Comparison of ENCODE assay signal across 13 cellular contexts in the genomic region with DNA sequence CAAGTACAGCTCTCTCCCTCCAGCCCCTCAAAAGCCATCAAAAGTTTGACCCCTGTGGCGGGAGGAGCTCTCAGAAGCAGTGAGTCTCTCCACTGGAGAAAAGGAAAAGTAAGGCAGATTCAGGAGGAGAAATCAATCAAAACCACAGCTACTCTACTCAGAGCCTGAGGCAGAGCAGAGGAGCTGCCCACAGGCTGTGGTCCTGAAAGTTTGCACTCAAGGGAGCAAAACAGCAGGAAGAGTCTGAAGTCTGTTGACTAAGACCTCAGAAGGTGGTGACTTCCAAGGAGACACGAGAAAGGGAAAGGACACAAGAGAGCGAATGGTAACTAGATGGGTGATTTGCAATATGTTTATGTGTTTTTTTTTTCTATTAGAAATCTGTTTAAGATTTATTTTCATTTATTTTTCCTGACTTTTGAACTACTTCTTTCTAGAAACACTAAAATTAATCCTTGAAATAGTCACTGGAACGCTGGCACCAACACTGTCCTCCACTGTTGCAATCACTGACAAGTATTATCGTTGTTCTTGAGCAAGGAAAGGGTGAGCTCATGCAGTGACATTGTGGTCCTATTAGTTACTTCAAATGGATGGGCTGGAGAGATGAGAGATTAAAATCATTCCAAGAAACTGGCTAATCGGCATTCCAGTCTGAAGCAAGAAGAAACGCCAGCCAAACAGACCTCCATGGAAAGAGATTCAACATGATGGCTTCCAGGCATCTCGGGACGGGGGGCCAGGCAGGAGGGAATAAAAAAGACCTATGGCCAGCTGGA. TPM values are rescaled to one million over a fixed set of nuclear protein-coding genes. Genes with fewer than 3 reads are reported as not detected.
DNase-seq lines count a peak whose midpoint lies in the region; ATAC-seq and TF ChIP-seq lines count a peak whose summit lies in the region.
"Had no signal": no experiment of that assay in that cellular context is flagged by ENCODE, and none has a peak within 500 bp of the region (broad histone marks: within the 10 kb centered on the region; RNA-seq: fewer than 3 reads in every experiment).

No MANE protein-coding gene starts in this region.

- H3K4me1 ChIP-seq in neural progenitor cell (no peaks in the 10 kb centered on the region), lower lobe of right lung (no peaks in the 10 kb centered on the region)

- H2AFZ ChIP-seq in neural progenitor cell (replicated peaks): no peak overlapping the region

- H3K27ac Mint-ChIP-seq in WTC11 (no peak overlapping the region), neural progenitor cell (no peak overlapping the region)
- H3K27ac Mint-ChIP-seq: activated CD4-positive, alpha-beta memory T cell treated with anti-CD3 and anti-CD28 coated beads, Interleukin-2, amount 10 ng/mL, durations not matched to agents 7 days and 5 days had no signal

- peak; percentile 9 for DNase-seq in ELF-1 (ENCODE audit: low read depth, low spot score)
- DNase-seq in WTC11 (ENCODE audit: low spot score): peak; percentile 26
- DNase-seq in foreskin fibroblast: peak; percentile 24 to 63
- peak; percentile 54 for DNase-seq in neural progenitor cell (ENCODE audit: low spot score)
- DNase-seq in lower lobe of right lung: no peak
- no peak for DNase-seq in head of caudate nucleus
- DNase-seq: activated CD4-positive, alpha-beta memory T cell treated with anti-CD3 and anti-CD28 coated beads, Interleukin-2, amount 10 ng/mL, durations not matched to agents 7 days and 5 days; activated effector memory CD4-positive, alpha-beta T cell treated with anti-CD3 and anti-CD28 coated beads, Interleukin-2, amount 50 U/mL, for 16 hours; cerebellar nuclear complex; T-helper 9 cell had no signal

- no peak overlapping the region for H3K4me2 ChIP-seq in neural progenitor cell

- intact Hi-C loops in lower lobe of right lung (cut with DNase I) (no loop called here), head of caudate nucleus (cut with DNase I) (no loop called here)

- H3K9me3 ChIP-seq in neural progenitor cell (ENCODE audit: low read depth) (peaks cover under 1% of the 10 kb centered on the region), lower lobe of right lung (peaks cover 2% of the 10 kb centered on the region)

- no peaks in the 10 kb centered on the region for H4K20me1 ChIP-seq in neural progenitor cell (ENCODE audit: low read depth)

- H3K9ac ChIP-seq in neural progenitor cell: no peak overlapping the region

- H3K36me3 ChIP-seq in neural progenitor cell: no peaks in the 10 kb centered on the region
- H3K36me3 ChIP-seq in lower lobe of right lung: no peaks in the 10 kb centered on the region

- peak; percentile 87 for ATAC-seq in WTC11
- no peak for ATAC-seq in lower lobe of right lung
- no peak for ATAC-seq in HG02973 (IDR thresholded peaks at IDR 0.05; ENCODE audit: unreplicated experiment)
- no peak for ATAC-seq in GM18870 (IDR thresholded peaks at IDR 0.05; ENCODE audit: unreplicated experiment)

- no peak overlapping the region for H3K4me3 Mint-ChIP-seq in WTC11
- no peak overlapping the region for H3K4me3 Mint-ChIP-seq in neural progenitor cell
- H3K4me3 Mint-ChIP-seq: activated CD4-positive, alpha-beta memory T cell treated with anti-CD3 and anti-CD28 coated beads, Interleukin-2, amount 10 ng/mL, durations not matched to agents 7 days and 5 days had no signal

- H3K27me3 Mint-ChIP-seq in WTC11 (ENCODE audit: low read depth) (no peaks in the 10 kb centered on the region), neural progenitor cell (ENCODE audit: insufficient read depth, low read depth) (no peaks in the 10 kb centered on the region)
- H3K27me3 Mint-ChIP-seq: activated CD4-positive, alpha-beta memory T cell treated with anti-CD3 and anti-CD28 coated beads, Interleukin-2, amount 10 ng/mL, durations not matched to agents 7 days and 5 days had no signal

- no peaks in the 10 kb centered on the region for H3K79me2 ChIP-seq in neural progenitor cell (ENCODE audit: low read depth)

- H3K4me1 Mint-ChIP-seq in WTC11 (no peaks in the 10 kb centered on the region), neural progenitor cell (no peaks in the 10 kb centered on the region)
- H3K4me1 Mint-ChIP-seq: activated CD4-positive, alpha-beta memory T cell treated with anti-CD3 and anti-CD28 coated beads, Interleukin-2, amount 10 ng/mL, durations not matched to agents 7 days and 5 days had no signal

- H3K27ac ChIP-seq in neural progenitor cell (no peak overlapping the region), lower lobe of right lung (no peak overlapping the region)
- H3K27ac ChIP-seq: C4-2B had no signal

- POLR2A ChIA-PET in WTC11 (lab: Charles Lee): no interaction called here

- H3K4me3 ChIP-seq in foreskin fibroblast (ENCODE audit: low read depth in 1 of 2, low read length in 2 of 2): no peak overlapping the region
- no peak overlapping the region for H3K4me3 ChIP-seq in neural progenitor cell
- H3K4me3 ChIP-seq in lower lobe of right lung: no peak overlapping the region

- CTCF ChIA-PET in WTC11 (lab: Charles Lee): interaction anchor here (1.2 to 1.4 kb wide), 2 partner anchors 25 to 34 kb away, joined by 3 read pairs; no protein-coding TSS in a partner anchor

- no peaks in the 10 kb centered on the region for H3F3A ChIP-seq in neural progenitor cell (ENCODE audit: low read depth)

- H3K27me3 ChIP-seq in neural progenitor cell (no peaks in the 10 kb centered on the region), lower lobe of right lung (ENCODE audit: low read depth) (no peaks in the 10 kb centered on the region)

- H3K36me3 Mint-ChIP-seq in WTC11: peaks cover 5% of the 10 kb centered on the region
- no peaks in the 10 kb centered on the region for H3K36me3 Mint-ChIP-seq in neural progenitor cell

- H3K9me3 Mint-ChIP-seq in WTC11 (peaks cover 15% of the 10 kb centered on the region), neural progenitor cell (no peaks in the 10 kb centered on the region)
- H3K9me3 Mint-ChIP-seq: activated CD4-positive, alpha-beta memory T cell treated with anti-CD3 and anti-CD28 coated beads, Interleukin-2, amount 10 ng/mL, durations not matched to agents 7 days and 5 days had no signal

- no peak for TF ChIP-seq CTCF in WTC11 (IDR thresholded peaks at IDR 0.05)
- TF ChIP-seq CTCF in foreskin fibroblast (IDR thresholded peaks at IDR 0.05; ENCODE audit: low read depth, low read length): no peak
- no peak for TF ChIP-seq CTCF in neural progenitor cell (IDR thresholded peaks at IDR 0.05)
- TF ChIP-seq CTCF in lower lobe of right lung (IDR thresholded peaks at IDR 0.05): no peak

TF ChIP-seq in WTC11, 78 proteins besides CTCF, POLR2A, EP300 and RAD21:
- TF ChIP-seq RORB (CRISPR knock-in tag; IDR thresholded peaks at IDR 0.05) (no peak), ELF4 (CRISPR knock-in tag; IDR thresholded peaks at IDR 0.05; ENCODE audit: low read depth) (no peak), CBFB (CRISPR knock-in tag; IDR thresholded peaks at IDR 0.05; ENCODE audit: low read depth) (no peak), GABPB1 (CRISPR knock-in tag; IDR thresholded peaks at IDR 0.05) (no peak), NFATC4 (CRISPR knock-in tag; IDR thresholded peaks at IDR 0.05) (no peak), CREM (CRISPR knock-in tag; IDR thresholded peaks at IDR 0.05) (no peak)
- TF ChIP-seq, protein P1, sequence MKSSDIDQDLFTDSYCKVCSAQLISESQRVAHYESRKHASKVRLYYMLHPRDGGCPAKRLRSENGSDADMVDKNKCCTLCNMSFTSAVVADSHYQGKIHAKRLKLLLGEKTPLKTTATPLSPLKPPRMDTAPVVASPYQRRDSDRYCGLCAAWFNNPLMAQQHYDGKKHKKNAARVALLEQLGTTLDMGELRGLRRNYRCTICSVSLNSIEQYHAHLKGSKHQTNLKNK (CRISPR knock-in tag; IDR thresholded peaks at IDR 0.05): no peak
- TF ChIP-seq, protein P2, sequence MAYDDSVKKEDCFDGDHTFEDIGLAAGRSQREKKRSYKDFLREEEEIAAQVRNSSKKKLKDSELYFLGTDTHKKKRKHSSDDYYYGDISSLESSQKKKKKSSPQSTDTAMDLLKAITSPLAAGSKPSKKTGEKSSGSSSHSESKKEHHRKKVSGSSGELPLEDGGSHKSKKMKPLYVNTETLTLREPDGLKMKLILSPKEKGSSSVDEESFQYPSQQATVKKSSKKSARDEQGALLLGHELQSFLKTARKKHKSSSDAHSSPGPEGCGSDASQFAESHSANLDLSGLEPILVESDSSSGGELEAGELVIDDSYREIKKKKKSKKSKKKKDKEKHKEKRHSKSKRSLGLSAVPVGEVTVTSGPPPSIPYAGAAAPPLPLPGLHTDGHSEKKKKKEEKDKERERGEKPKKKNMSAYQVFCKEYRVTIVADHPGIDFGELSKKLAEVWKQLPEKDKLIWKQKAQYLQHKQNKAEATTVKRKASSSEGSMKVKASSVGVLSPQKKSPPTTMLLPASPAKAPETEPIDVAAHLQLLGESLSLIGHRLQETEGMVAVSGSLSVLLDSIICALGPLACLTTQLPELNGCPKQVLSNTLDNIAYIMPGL (CRISPR knock-in tag; IDR thresholded peaks at IDR 0.05): no peak
- TF ChIP-seq, protein P3, sequence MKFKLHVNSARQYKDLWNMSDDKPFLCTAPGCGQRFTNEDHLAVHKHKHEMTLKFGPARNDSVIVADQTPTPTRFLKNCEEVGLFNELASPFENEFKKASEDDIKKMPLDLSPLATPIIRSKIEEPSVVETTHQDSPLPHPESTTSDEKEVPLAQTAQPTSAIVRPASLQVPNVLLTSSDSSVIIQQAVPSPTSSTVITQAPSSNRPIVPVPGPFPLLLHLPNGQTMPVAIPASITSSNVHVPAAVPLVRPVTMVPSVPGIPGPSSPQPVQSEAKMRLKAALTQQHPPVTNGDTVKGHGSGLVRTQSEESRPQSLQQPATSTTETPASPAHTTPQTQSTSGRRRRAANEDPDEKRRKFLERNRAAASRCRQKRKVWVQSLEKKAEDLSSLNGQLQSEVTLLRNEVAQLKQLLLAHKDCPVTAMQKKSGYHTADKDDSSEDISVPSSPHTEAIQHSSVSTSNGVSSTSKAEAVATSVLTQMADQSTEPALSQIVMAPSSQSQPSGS (CRISPR knock-in tag; IDR thresholded peaks at IDR 0.05; ENCODE audit: borderline replicate concordance, low read depth): no peak

RNA-seq across cellular contexts. Expression of a gene that starts 35.8 kb away (rescaled TPM):
- 1.2 to 2.6 TPM (median 1.3 TPM) in 3 replicates for total RNA-seq in WTC11 (2021)
- total RNA-seq in neural progenitor cell (ENCODE audit: low replicate concordance): 0.90 and 1.4 TPM in 2 replicates
- total RNA-seq in lower lobe of right lung: 48.0 TPM
- total RNA-seq: activated CD4-positive, alpha-beta memory T cell treated with anti-CD3 and anti-CD28 coated beads, Interleukin-2, amount 10 ng/mL, durations not matched to agents 7 days and 5 days had no signal

Comparison
In these comparisons a context has a peak if more than half of its experiments do, and no peak if none do; other contexts are left out.
1. DNase-seq: peak in ELF-1 (single experiment), WTC11 (single experiment), foreskin fibroblast (2 of 2) and neural progenitor cell (single experiment); none in lower lobe of right lung (single experiment) and head of caudate nucleus (0 of 42).
2. RNA of a gene that starts 35.8 kb away (total RNA-seq): 48.0 TPM in lower lobe of right lung (single experiment); 1.2 to 2.6 TPM in WTC11 and 0.90 to 1.4 TPM in neural progenitor cell; every median in the first group is over 10 times any median in the second.